Comparison of ENCODE assay signal across 17 cellular contexts in the genomic region with DNA sequence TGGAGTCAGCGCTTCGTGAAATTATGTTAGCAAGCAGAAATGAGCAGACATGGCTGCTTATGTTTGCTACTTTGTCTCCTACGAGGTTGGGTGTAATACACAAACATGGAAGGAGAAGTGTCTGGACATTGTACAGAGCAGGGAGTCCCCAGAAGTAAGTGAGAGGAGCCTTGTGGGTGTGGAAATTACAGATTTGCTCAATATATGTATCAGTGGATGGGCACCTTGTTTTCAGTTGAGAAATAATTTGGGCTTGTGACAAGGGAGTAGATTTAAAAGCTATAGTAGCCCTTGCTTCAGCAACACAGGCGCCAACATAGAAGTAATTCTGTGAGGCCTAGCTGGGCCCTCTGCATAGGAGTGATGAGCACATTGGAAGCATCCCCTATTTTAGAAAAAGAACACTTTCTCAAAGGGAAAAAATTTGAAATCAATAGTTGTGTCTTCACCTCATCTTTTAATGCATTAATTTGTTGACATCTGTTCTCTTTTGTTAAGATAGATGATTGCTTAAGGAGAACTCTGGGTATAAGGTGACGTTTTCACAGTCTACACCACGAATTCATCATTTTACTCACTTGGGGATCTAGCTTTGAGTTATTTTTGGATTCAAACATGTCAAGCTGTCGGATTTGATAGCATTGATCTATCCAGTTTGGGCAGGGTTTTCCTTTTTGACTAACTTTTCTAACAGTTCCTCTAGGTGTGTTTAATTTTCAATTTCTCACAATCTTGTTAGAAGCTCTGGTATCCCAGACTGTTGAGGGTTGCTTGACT.
"Had no signal": no experiment of that assay in that cellular context is flagged by ENCODE, and none has a peak within 500 bp of the region (broad histone marks: within the 10 kb centered on the region; RNA-seq: fewer than 3 reads in every experiment).

No MANE protein-coding gene starts in this region.

- DNase-seq: activated CD4-positive, alpha-beta T cell treated with anti-CD3 and anti-CD28 coated beads for 48 hours; anterior cingulate cortex; dorsolateral prefrontal cortex; left colon; mucosa of descending colon; stimulated activated CD4-positive, alpha-beta T cell treated with anti-CD3 and anti-CD28 coated beads, Interleukin-15, amount 100 ng/mL, for 24 hours; stimulated activated CD4-positive, alpha-beta T cell treated with anti-CD3 and anti-CD28 coated beads, Interleukin-4, amount 100 ng/mL, for 24 hours; SW 1271; T-helper 9 cell; tibial artery; WERI-Rb-1 had no signal

- H3K36me3 ChIP-seq: breast epithelium, neural progenitor cell, SJSA1 had no signal

- H3K4me3 Mint-ChIP-seq: neural progenitor cell had no signal

- H3K9me3 ChIP-seq: breast epithelium, esophagus muscularis mucosa, mucosa of descending colon, SJSA1, tibial artery, vagina had no signal

- H3K9me3 Mint-ChIP-seq: neural progenitor cell had no signal

- H3K4me1 ChIP-seq: breast epithelium, esophagus muscularis mucosa, neural progenitor cell, parathyroid adenoma, SJSA1, tibial artery, vagina had no signal

- H3K4me1 Mint-ChIP-seq: neural progenitor cell had no signal

- H3K27me3 ChIP-seq: breast epithelium, dorsolateral prefrontal cortex, esophagus muscularis mucosa, neural progenitor cell, SJSA1, tibial artery, vagina had no signal

- ATAC-seq: left colon, mucosa of descending colon had no signal

- H3K4me3 ChIP-seq: breast epithelium, dorsolateral prefrontal cortex, esophagus muscularis mucosa, mucosa of descending colon, neural progenitor cell, SJSA1, tibial artery, vagina had no signal

- H3K27ac Mint-ChIP-seq: neural progenitor cell had no signal

- H3K27ac ChIP-seq: breast epithelium, dorsolateral prefrontal cortex, esophagus muscularis mucosa, neural progenitor cell, parathyroid adenoma, SJSA1, tibial artery, vagina, WERI-Rb-1 had no signal
